In the genomic region with DNA sequence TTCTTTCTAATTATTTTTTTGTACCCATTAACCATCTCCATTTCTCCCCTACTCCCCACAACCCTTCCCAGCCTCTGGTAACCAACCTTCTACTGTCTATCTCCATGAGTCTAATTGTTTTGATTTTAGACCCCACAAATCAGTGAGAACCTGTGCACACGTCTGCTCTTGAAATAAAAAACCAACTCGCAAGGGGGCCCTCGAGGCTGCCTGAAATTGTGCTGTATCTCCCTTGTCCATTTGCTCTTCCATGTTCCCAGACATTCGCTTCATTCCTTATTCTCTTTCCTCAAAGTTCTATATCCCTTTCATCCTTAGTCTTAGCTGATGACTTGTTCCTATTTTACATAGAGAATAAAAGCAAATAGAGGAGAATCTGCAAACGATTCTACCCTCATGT, we compare ENCODE assay signal across 28 cellular contexts.
"Had no signal": no experiment of that assay in that cellular context is flagged by ENCODE, and none has a peak within 500 bp of the region (broad histone marks: within the 10 kb centered on the region; RNA-seq: fewer than 3 reads in every experiment).

No MANE protein-coding gene starts in this region.

- H3K27me3 Mint-ChIP-seq: progenitor cell of endocrine pancreas; stimulated activated naive B cell treated with anti-CD40 and anti-IgM and Interleukin-4, amounts not matched to agents 10 μg/mL and 1 μg/mL and 100 μg/mL, for 72 hours had no signal

- H3K4me3 Mint-ChIP-seq: naive thymus-derived CD4-positive, alpha-beta T cell; natural killer cell; nephron; stimulated activated effector memory CD8-positive, alpha-beta T cell treated with anti-CD3 and anti-CD28 coated beads, Interleukin-12 subunit alpha, Interleukin-12 subunit beta, amount 100 ng/mL, for 72 hours; stimulated activated naive B cell treated with anti-CD40 and anti-IgM and Interleukin-4, amounts not matched to agents 10 μg/mL and 1 μg/mL and 100 μg/mL, for 72 hours; stimulated activated naive CD8-positive, alpha-beta T cell treated with anti-CD3 and anti-CD28 coated beads, Interleukin-15, Interleukin-2, amounts not matched to agents 100 ng/mL and 50 ng/mL, for 24 hours had no signal

- H3K36me3 Mint-ChIP-seq: naive thymus-derived CD4-positive, alpha-beta T cell; natural killer cell; stimulated activated effector memory CD8-positive, alpha-beta T cell treated with anti-CD3 and anti-CD28 coated beads, Interleukin-12 subunit alpha, Interleukin-12 subunit beta, amount 100 ng/mL, for 72 hours; stimulated activated naive B cell treated with anti-CD40 and anti-IgM and Interleukin-4, amounts not matched to agents 10 μg/mL and 1 μg/mL and 100 μg/mL, for 72 hours had no signal

- H3K4me3 ChIP-seq: ovary, psoas muscle, right lobe of liver, sigmoid colon, stomach, thoracic aorta, thyroid gland, tibial nerve, upper lobe of left lung had no signal

- H3K27ac ChIP-seq: neutrophil, ovary, parathyroid adenoma, psoas muscle, right lobe of liver, sigmoid colon, stomach, thoracic aorta, thyroid gland, tibial nerve, upper lobe of left lung had no signal

- DNase-seq: naive thymus-derived CD4-positive, alpha-beta T cell; natural killer cell; nucleus accumbens; ovary; posterior cingulate gyrus; psoas muscle; right cardiac atrium; right lobe of liver; sigmoid colon; small intestine; stimulated activated CD4-positive, alpha-beta T cell treated with anti-CD3 and anti-CD28 coated beads, Interleukin-15, amount 100 ng/mL, for 24 hours; stimulated activated CD4-positive, alpha-beta T cell treated with anti-CD3 and anti-CD28 coated beads, Interleukin-2, amount 100 ng/mL, for 24 hours; stimulated activated CD4-positive, alpha-beta T cell treated with anti-CD3 and anti-CD28 coated beads, Interleukin-2, amount 100 ng/mL, for 48 hours; stimulated activated CD4-positive, alpha-beta T cell treated with anti-CD3 and anti-CD28 coated beads, Interleukin-4, amount 100 ng/mL, for 24 hours; stimulated activated naive B cell treated with anti-CD40 and anti-IgM and Interleukin-4, amounts not matched to agents 10 μg/mL and 1 μg/mL and 100 μg/mL, for 72 hours; stimulated activated naive CD4-positive, alpha-beta T cell treated with Interleukin-2 at 50 U/mL for 16 hours; stomach; thyroid gland; trophoblast cell; upper lobe of left lung had no signal

- H3K27me3 ChIP-seq: neutrophil, ovary, right lobe of liver, sigmoid colon, stomach, thyroid gland, tibial nerve, upper lobe of left lung had no signal

- H3K27ac Mint-ChIP-seq: naive thymus-derived CD4-positive, alpha-beta T cell; natural killer cell; progenitor cell of endocrine pancreas; stimulated activated effector memory CD8-positive, alpha-beta T cell treated with anti-CD3 and anti-CD28 coated beads, Interleukin-12 subunit alpha, Interleukin-12 subunit beta, amount 100 ng/mL, for 72 hours; stimulated activated naive B cell treated with anti-CD40 and anti-IgM and Interleukin-4, amounts not matched to agents 10 μg/mL and 1 μg/mL and 100 μg/mL, for 72 hours; stimulated activated naive CD8-positive, alpha-beta T cell treated with anti-CD3 and anti-CD28 coated beads, Interleukin-15, Interleukin-2, amounts not matched to agents 100 ng/mL and 50 ng/mL, for 24 hours had no signal

- H3K4me1 Mint-ChIP-seq: natural killer cell; stimulated activated effector memory CD8-positive, alpha-beta T cell treated with anti-CD3 and anti-CD28 coated beads, Interleukin-12 subunit alpha, Interleukin-12 subunit beta, amount 100 ng/mL, for 72 hours; stimulated activated naive B cell treated with anti-CD40 and anti-IgM and Interleukin-4, amounts not matched to agents 10 μg/mL and 1 μg/mL and 100 μg/mL, for 72 hours had no signal

- H3K36me3 ChIP-seq: neutrophil, ovary, right lobe of liver, sigmoid colon, stomach, thoracic aorta, thyroid gland, tibial nerve, upper lobe of left lung had no signal
